In the genomic region with DNA sequence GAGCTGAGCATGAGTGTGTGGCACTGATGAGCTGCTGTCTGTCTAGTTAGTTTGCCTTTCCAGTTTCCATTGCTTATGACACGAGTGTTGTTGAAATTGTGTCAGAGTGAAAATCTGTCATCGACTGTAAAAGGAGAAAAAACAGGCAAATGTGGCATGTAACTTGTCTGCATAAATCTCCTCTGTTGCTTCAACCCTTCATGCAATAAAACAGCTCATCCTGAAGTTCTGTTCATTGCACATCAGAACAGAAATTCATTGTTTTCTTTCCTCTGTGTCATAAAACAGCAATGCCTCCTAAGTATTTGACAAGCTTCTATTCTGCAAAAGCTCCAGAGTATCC, we compare ENCODE assay signal across 18 cellular contexts.
"Had no signal": no experiment of that assay in that cellular context is flagged by ENCODE, and none has a peak within 500 bp of the region (broad histone marks: within the 10 kb centered on the region; RNA-seq: fewer than 3 reads in every experiment).

No MANE protein-coding gene starts in this region.

- H3K27me3 ChIP-seq: adrenal gland, body of pancreas, left lung, ovary had no signal

- H3K27ac ChIP-seq: adrenal gland, body of pancreas, epithelial cell of prostate, heart right ventricle, ovary had no signal

- ATAC-seq: body of pancreas, heart right ventricle, left lung had no signal

- H3K4me3 ChIP-seq: adrenal gland, body of pancreas, heart right ventricle, left lung, ovary had no signal

- H3K9me3 ChIP-seq: adrenal gland, body of pancreas, heart right ventricle, left lung, ovary had no signal

- H3K9me3 Mint-ChIP-seq: activated T-helper 2 cell treated with anti-CD3 and anti-CD28 coated beads, Interferon-gamma antibody, Interleukin-2, Interleukin-4, amounts not matched to agents 10 μg/mL and 5 μg/mL and 100 μg/mL, durations not matched to agents 14 hours and 24 hours and 36 hours; T-helper 1 cell treated with Interleukin-12 subunit alpha and Interleukin-12 subunit beta and Interleukin-4 antibody, amounts not matched to agents 30 μg/mL and 1 μg/mL, for 36 hours had no signal

- H3K4me1 ChIP-seq: left lung had no signal

- H3K4me3 Mint-ChIP-seq: nephron progenitor cell; T-helper 1 cell treated with Interleukin-12 subunit alpha and Interleukin-12 subunit beta and Interleukin-4 antibody, amounts not matched to agents 30 μg/mL and 1 μg/mL, for 36 hours had no signal

- H3K27ac Mint-ChIP-seq: activated T-helper 2 cell treated with anti-CD3 and anti-CD28 coated beads, Interferon-gamma antibody, Interleukin-2, Interleukin-4, amounts not matched to agents 10 μg/mL and 5 μg/mL and 100 μg/mL, durations not matched to agents 14 hours and 24 hours and 36 hours; T-helper 1 cell treated with Interleukin-12 subunit alpha and Interleukin-12 subunit beta and Interleukin-4 antibody, amounts not matched to agents 30 μg/mL and 1 μg/mL, for 36 hours had no signal

- DNase-seq: activated CD4-positive, alpha-beta T cell treated with anti-CD3 and anti-CD28 coated beads for 48 hours; activated CD8-positive, alpha-beta memory T cell treated with anti-CD3 and anti-CD28 coated beads for 24 hours; activated naive CD4-positive, alpha-beta T cell treated with anti-CD3 and anti-CD28 coated beads, Interleukin-2, amount 50 U/mL, for 16 hours; activated T-cell treated with anti-CD3 and anti-CD28 coated beads for 4 hours; adrenal gland; body of pancreas; effector memory CD4-positive, alpha-beta T cell; heart right ventricle; left lung; mesendoderm; nephron progenitor cell; ovary; stimulated activated CD4-positive, alpha-beta T cell treated with anti-CD3 and anti-CD28 coated beads, Interleukin-1b, Interleukin-23, amount 100 ng/mL, for 48 hours; stimulated activated naive CD4-positive, alpha-beta T cell; trophoblast cell had no signal

- H3K36me3 ChIP-seq: adrenal gland, heart right ventricle, left lung, ovary had no signal
